In genomic region chr9:98315551-98316060, GRCh38 we compare ENCODE assay signal across 8 cellular contexts.
DNase-seq lines count a peak whose midpoint lies in the region; ATAC-seq, FAIRE-seq and TF ChIP-seq lines count a peak whose summit lies in the region.

No MANE protein-coding gene starts in this region.

- FAIRE-seq in H54 (lab: Jason Lieb, UNC) (no peak), pancreas (lab: Jason Lieb, UNC) (no peak)

- H3K36me3 ChIP-seq in SJSA1 (no peaks in the 10 kb centered on the region), pancreas (no peaks in the 10 kb centered on the region), tibial nerve (no peaks in the 10 kb centered on the region)

- H3K4me3 ChIP-seq in SJSA1 (no peak overlapping the region), pancreas (no peak overlapping the region), tibial nerve (no peak overlapping the region)

- TF ChIP-seq EP300 in tibial nerve (IDR thresholded peaks at IDR 0.05): no peak

- TF ChIP-seq POLR2A in H54 (IDR thresholded peaks at IDR 0.05; ENCODE audit: low read depth, low read length) (no peak), tibial nerve (IDR thresholded peaks at IDR 0.05) (no peak)

- H3K4me1 ChIP-seq in SJSA1 (replicated peaks): no peaks in the 10 kb centered on the region
- no peaks in the 10 kb centered on the region for H3K4me1 ChIP-seq in pancreas
- peaks cover 0 to 3% (median 0%) of the 10 kb centered on the region in 4 donors for H3K4me1 ChIP-seq in tibial nerve

- intact Hi-C loops in pancreas (cut with DNase I): loop anchor here in 1 of 3 donors (5.0 kb wide), 1 partner anchor 457 kb away; no protein-coding TSS in a partner anchor

- no peaks in the 10 kb centered on the region for H3K9me3 ChIP-seq in SJSA1 (replicated peaks)
- H3K9me3 ChIP-seq in pancreas: no peaks in the 10 kb centered on the region
- H3K9me3 ChIP-seq in tibial nerve: no peaks in the 10 kb centered on the region

- H3K27ac ChIP-seq in SJSA1 (no peak overlapping the region), pancreas (no peak overlapping the region), tibial nerve (no peak overlapping the region)

- DNase-seq in DMS53 (lab: John Stamatoyannopoulos, UW) (peak; percentile 86), H54 (ENCODE audit: insufficient read length, low spot score) (peak; percentile 95), NCI-H1048 (lab: John Stamatoyannopoulos, UW) (peak; percentile 41), SJSA1 (ENCODE audit: low read depth in 1 of 2, low spot score in 2 of 2) (peak; percentile 60 to 82), germinal center (ENCODE audit: low spot score) (peak; percentile 93), pancreas (peak; percentile 66 to 86 (median 79)), tibial nerve (ENCODE audit: low spot score in 2 of 2) (peak; percentile 76 to 95)
- DNase-seq in activated effector memory CD4-positive, alpha-beta T cell treated with anti-CD3 and anti-CD28 coated beads, Interleukin-2, amount 50 U/mL, for 16 hours: peak; percentile 88

- 33 to 37% methylated on average over 9 of the region's 9 CpGs for WGBS in pancreas, 2 donors
- WGBS in tibial nerve, 2 donors: 21% methylated on average over 8 to 9 of the region's 9 CpGs

- no peaks in the 10 kb centered on the region for H3K27me3 ChIP-seq in SJSA1 (replicated peaks)
- H3K27me3 ChIP-seq in pancreas: no peaks in the 10 kb centered on the region
- H3K27me3 ChIP-seq in tibial nerve: no peaks in the 10 kb centered on the region

- ATAC-seq in pancreas: peak; percentile 93 to 99 (median 96)

- TF ChIP-seq CTCF in pancreas (IDR thresholded peaks at IDR 0.05) (peak; percentile 63 to 88 (median 82)), tibial nerve (IDR thresholded peaks at IDR 0.05) (peak; percentile 78 to 88 (median 84))

Comparison
In these comparisons a context has a peak if more than half of its experiments do, and no peak if none do; other contexts are left out.
1. DNase-seq: peak in every context shown above with its lines; median percentile 95 in H54; 93 in germinal center; 88 in activated effector memory CD4-positive, alpha-beta T cell treated with anti-CD3 and anti-CD28 coated beads, Interleukin-2, amount 50 U/mL, for 16 hours; 86 in DMS53; 86 in tibial nerve; 79 in pancreas; 71 in SJSA1; 41 in NCI-H1048.